ENCODE assay signal across 2 cellular contexts in the genomic region with DNA sequence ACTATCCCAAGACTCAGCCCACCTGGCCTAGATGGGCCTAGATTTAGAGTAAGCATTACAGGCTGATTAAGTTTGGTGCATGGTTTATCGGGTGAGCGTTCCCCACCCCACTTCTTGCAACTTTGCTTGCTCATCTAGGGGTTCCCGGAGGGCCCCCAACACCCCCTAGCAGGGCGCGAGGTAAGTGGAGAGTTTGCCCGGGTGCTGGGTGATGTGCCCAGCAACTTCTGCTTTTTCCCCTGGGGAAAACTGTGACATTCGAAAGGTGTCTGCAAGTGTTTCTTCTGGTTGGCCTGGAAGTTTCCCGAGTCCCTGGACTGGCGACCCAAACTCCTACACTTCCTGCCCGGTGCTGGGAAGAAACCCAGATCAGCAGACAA.
TF ChIP-seq lines count a peak whose summit lies in the region.

No MANE protein-coding gene starts in this region.

TF ChIP-seq in A549, 52 proteins besides CTCF, POLR2A, EP300 and RAD21 (continued from another document):
- TF ChIP-seq MAX (IDR thresholded peaks at IDR 0.05): no peak
- TF ChIP-seq CHD4 (IDR thresholded peaks at IDR 0.05; ENCODE audit: borderline replicate concordance): no peak
- no peak for TF ChIP-seq FOXS1 (CRISPR knock-in tag; IDR thresholded peaks at IDR 0.05)
- TF ChIP-seq MYC (IDR thresholded peaks at IDR 0.05; ENCODE audit: borderline replicate concordance, low read length): no peak
- no peak for TF ChIP-seq PHF8 (IDR thresholded peaks at IDR 0.05; ENCODE audit: borderline replicate concordance, low read depth)
- TF ChIP-seq RNF2 (IDR thresholded peaks at IDR 0.05; ENCODE audit: borderline replicate concordance, low read depth): no peak
- TF ChIP-seq, protein P1, sequence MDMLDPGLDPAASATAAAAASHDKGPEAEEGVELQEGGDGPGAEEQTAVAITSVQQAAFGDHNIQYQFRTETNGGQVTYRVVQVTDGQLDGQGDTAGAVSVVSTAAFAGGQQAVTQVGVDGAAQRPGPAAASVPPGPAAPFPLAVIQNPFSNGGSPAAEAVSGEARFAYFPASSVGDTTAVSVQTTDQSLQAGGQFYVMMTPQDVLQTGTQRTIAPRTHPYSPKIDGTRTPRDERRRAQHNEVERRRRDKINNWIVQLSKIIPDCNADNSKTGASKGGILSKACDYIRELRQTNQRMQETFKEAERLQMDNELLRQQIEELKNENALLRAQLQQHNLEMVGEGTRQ (IDR thresholded peaks at IDR 0.05): no peak
- no peak for TF ChIP-seq FOSB (CRISPR knock-in tag; IDR thresholded peaks at IDR 0.05)
- no peak for TF ChIP-seq SREBF2 (IDR thresholded peaks at IDR 0.05)
- TF ChIP-seq, protein P2, sequence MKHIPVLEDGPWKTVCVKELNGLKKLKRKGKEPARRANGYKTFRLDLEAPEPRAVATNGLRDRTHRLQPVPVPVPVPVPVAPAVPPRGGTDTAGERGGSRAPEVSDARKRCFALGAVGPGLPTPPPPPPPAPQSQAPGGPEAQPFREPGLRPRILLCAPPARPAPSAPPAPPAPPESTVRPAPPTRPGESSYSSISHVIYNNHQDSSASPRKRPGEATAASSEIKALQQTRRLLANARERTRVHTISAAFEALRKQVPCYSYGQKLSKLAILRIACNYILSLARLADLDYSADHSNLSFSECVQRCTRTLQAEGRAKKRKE (CRISPR knock-in tag; IDR thresholded peaks at IDR 0.05; ENCODE audit: low read depth): no peak
- TF ChIP-seq CHD2 (IDR thresholded peaks at IDR 0.05; ENCODE audit: low read length, partially characterized antibody): no peak
- no peak for TF ChIP-seq ZC3H11A (IDR thresholded peaks at IDR 0.05)

TF ChIP-seq in GM23338, 12 proteins besides CTCF, POLR2A, EP300 and RAD21 (continued from another document):
- TF ChIP-seq, protein P3, sequence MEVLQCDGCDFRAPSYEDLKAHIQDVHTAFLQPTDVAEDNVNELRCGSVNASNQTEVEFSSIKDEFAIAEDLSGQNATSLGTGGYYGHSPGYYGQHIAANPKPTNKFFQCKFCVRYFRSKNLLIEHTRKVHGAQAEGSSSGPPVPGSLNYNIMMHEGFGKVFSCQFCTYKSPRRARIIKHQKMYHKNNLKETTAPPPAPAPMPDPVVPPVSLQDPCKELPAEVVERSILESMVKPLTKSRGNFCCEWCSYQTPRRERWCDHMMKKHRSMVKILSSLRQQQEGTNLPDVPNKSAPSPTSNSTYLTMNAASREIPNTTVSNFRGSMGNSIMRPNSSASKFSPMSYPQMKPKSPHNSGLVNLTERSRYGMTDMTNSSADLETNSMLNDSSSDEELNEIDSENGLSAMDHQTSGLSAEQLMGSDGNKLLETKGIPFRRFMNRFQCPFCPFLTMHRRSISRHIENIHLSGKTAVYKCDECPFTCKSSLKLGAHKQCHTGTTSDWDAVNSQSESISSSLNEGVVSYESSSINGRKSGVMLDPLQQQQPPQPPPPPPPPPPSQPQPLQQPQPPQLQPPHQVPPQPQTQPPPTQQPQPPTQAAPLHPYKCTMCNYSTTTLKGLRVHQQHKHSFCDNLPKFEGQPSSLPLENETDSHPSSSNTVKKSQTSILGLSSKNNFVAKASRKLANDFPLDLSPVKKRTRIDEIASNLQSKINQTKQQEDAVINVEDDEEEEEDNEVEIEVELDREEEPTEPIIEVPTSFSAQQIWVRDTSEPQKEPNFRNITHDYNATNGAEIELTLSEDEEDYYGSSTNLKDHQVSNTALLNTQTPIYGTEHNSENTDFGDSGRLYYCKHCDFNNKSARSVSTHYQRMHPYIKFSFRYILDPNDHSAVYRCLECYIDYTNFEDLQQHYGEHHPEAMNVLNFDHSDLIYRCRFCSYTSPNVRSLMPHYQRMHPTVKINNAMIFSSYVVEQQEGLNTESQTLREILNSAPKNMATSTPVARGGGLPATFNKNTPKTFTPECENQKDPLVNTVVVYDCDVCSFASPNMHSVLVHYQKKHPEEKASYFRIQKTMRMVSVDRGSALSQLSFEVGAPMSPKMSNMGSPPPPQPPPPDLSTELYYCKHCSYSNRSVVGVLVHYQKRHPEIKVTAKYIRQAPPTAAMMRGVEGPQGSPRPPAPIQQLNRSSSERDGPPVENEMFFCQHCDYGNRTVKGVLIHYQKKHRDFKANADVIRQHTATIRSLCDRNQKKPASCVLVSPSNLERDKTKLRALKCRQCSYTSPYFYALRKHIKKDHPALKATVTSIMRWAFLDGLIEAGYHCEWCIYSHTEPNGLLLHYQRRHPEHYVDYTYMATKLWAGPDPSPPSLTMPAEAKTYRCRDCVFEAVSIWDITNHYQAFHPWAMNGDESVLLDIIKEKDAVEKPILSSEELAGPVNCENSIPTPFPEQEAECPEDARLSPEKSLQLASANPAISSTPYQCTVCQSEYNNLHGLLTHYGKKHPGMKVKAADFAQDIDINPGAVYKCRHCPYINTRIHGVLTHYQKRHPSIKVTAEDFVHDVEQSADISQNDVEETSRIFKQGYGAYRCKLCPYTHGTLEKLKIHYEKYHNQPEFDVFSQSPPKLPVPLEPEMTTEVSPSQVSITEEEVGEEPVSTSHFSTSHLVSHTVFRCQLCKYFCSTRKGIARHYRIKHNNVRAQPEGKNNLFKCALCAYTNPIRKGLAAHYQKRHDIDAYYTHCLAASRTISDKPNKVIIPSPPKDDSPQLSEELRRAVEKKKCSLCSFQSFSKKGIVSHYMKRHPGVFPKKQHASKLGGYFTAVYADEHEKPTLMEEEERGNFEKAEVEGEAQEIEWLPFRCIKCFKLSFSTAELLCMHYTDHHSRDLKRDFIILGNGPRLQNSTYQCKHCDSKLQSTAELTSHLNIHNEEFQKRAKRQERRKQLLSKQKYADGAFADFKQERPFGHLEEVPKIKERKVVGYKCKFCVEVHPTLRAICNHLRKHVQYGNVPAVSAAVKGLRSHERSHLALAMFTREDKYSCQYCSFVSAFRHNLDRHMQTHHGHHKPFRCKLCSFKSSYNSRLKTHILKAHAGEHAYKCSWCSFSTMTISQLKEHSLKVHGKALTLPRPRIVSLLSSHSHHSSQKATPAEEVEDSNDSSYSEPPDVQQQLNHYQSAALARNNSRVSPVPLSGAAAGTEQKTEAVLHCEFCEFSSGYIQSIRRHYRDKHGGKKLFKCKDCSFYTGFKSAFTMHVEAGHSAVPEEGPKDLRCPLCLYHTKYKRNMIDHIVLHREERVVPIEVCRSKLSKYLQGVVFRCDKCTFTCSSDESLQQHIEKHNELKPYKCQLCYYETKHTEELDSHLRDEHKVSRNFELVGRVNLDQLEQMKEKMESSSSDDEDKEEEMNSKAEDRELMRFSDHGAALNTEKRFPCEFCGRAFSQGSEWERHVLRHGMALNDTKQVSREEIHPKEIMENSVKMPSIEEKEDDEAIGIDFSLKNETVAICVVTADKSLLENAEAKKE (CRISPR knock-in tag; IDR thresholded peaks at IDR 0.05): no peak
- no peak for TF ChIP-seq EZH2 (IDR thresholded peaks at IDR 0.05; ENCODE audit: low read depth, unreplicated experiment)
- no peak for TF ChIP-seq EZH2phosphoT487 (IDR thresholded peaks at IDR 0.05; ENCODE audit: unreplicated experiment)
- TF ChIP-seq, protein P4, sequence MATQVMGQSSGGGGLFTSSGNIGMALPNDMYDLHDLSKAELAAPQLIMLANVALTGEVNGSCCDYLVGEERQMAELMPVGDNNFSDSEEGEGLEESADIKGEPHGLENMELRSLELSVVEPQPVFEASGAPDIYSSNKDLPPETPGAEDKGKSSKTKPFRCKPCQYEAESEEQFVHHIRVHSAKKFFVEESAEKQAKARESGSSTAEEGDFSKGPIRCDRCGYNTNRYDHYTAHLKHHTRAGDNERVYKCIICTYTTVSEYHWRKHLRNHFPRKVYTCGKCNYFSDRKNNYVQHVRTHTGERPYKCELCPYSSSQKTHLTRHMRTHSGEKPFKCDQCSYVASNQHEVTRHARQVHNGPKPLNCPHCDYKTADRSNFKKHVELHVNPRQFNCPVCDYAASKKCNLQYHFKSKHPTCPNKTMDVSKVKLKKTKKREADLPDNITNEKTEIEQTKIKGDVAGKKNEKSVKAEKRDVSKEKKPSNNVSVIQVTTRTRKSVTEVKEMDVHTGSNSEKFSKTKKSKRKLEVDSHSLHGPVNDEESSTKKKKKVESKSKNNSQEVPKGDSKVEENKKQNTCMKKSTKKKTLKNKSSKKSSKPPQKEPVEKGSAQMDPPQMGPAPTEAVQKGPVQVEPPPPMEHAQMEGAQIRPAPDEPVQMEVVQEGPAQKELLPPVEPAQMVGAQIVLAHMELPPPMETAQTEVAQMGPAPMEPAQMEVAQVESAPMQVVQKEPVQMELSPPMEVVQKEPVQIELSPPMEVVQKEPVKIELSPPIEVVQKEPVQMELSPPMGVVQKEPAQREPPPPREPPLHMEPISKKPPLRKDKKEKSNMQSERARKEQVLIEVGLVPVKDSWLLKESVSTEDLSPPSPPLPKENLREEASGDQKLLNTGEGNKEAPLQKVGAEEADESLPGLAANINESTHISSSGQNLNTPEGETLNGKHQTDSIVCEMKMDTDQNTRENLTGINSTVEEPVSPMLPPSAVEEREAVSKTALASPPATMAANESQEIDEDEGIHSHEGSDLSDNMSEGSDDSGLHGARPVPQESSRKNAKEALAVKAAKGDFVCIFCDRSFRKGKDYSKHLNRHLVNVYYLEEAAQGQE (IDR thresholded peaks at IDR 0.05; ENCODE audit: unreplicated experiment): no peak
- no peak for TF ChIP-seq ETS1 (IDR thresholded peaks at IDR 0.05)
- TF ChIP-seq STAT1 (IDR thresholded peaks at IDR 0.05; ENCODE audit: unreplicated experiment): no peak
- no peak for TF ChIP-seq CREB1 (CRISPR knock-in tag; IDR thresholded peaks at IDR 0.05; ENCODE audit: low read depth)
